Comparison of ENCODE assay signal across 23 cellular contexts in the genomic region with DNA sequence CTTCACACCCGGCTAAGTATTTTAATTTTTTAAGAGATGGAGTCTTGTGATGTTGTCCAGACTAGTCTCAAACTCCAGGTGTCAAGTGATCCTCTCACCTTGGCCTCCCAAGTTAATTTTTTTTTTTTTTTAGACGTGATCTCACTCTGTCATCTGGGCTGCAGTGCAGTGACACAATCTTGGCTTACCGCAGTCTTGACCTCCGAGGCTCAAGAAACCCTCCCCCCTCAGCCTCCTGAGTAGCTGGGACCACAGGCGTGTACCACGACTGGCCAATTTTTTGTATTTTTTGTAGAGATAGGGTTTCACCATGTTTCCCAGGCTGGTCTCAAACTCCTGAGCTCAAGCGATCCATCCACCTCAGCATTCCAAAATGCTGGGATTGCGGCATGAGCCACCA. TPM values are rescaled to one million over a fixed set of nuclear protein-coding genes. Genes with fewer than 3 reads are reported as not detected.
"Had no signal": no experiment of that assay in that cellular context is flagged by ENCODE, and none has a peak within 500 bp of the region (broad histone marks: within the 10 kb centered on the region; RNA-seq: fewer than 3 reads in every experiment).

No MANE protein-coding gene starts in this region.

- DNase-seq: upper lobe of right lung had no signal

- H3K27me3 ChIP-seq: foreskin keratinocyte, heart left ventricle, hepatocyte, left lung, neural progenitor cell, right lobe of liver, suprapubic skin, upper lobe of right lung, vagina had no signal

- H3K4me3 Mint-ChIP-seq: nephron, neural progenitor cell had no signal

- H3K27ac ChIP-seq: esophagus muscularis mucosa, foreskin keratinocyte, gastroesophageal sphincter, heart left ventricle, hepatocyte, neural progenitor cell, parathyroid adenoma, right lobe of liver, suprapubic skin, transverse colon, upper lobe of right lung, vagina had no signal

- H3K4me3 ChIP-seq: hepatocyte, left lung, neural progenitor cell, right lobe of liver, smooth muscle cell, suprapubic skin, transverse colon, upper lobe of right lung, vagina had no signal

- H3K79me2 ChIP-seq: hepatocyte, parathyroid adenoma had no signal

- H3K4me1 ChIP-seq: neural progenitor cell, parathyroid adenoma had no signal

- H3K27me3 Mint-ChIP-seq: naive thymus-derived CD4-positive, alpha-beta T cell had no signal

- H3K4me1 Mint-ChIP-seq: nephron had no signal

- H3K9me3 Mint-ChIP-seq: nephron; neural progenitor cell; stimulated activated naive CD8-positive, alpha-beta T cell treated with anti-CD3 and anti-CD28 coated beads, Interleukin-15, amount 100 ng/mL, for 72 hours had no signal

- H3K36me3 ChIP-seq: esophagus muscularis mucosa, gastroesophageal sphincter, heart left ventricle, left lung, neural progenitor cell, right lobe of liver, suprapubic skin, transverse colon, upper lobe of right lung, vagina had no signal

- H3K27ac Mint-ChIP-seq: nephron, neural progenitor cell, progenitor cell of endocrine pancreas had no signal

- H2AFZ ChIP-seq: hepatocyte, parathyroid adenoma had no signal

- H3K9ac ChIP-seq: neural progenitor cell, parathyroid adenoma had no signal

- H3K36me3 Mint-ChIP-seq: naive thymus-derived CD4-positive, alpha-beta T cell; neural progenitor cell had no signal

- H3K4me2 ChIP-seq: hepatocyte had no signal

- H3K9me3 ChIP-seq: esophagus muscularis mucosa, gastroesophageal sphincter, heart left ventricle, left lung, right lobe of liver, suprapubic skin, transverse colon, upper lobe of right lung, vagina had no signal

RNA-seq across cellular contexts. Expression of gene IFNLR1, which starts 11.7 kb away (rescaled TPM):
- total RNA-seq: endothelial cell of umbilical vein, osteoblast had no signal

RNA-seq across cellular contexts. Expression of gene IL22RA1, which starts 55.8 kb away (rescaled TPM):
- total RNA-seq: dermis blood vessel endothelial cell; endothelial cell of umbilical vein; epithelial cell of proximal tubule; lung microvascular endothelial cell; naive thymus-derived CD4-positive, alpha-beta T cell had no signal
